Comparison of ENCODE assay signal across 16 cellular contexts in genomic region chr17:5819396-5819795, GRCh38.
"Had no signal": no experiment of that assay in that cellular context is flagged by ENCODE, and none has a peak within 500 bp of the region (broad histone marks: within the 10 kb centered on the region; RNA-seq: fewer than 3 reads in every experiment).

No MANE protein-coding gene starts in this region.

- H3K36me3 ChIP-seq: pancreas, tibial nerve had no signal

- H3K9me3 ChIP-seq: mucosa of descending colon, pancreas, testis, tibial nerve had no signal

- H3K4me2 ChIP-seq: hepatocyte had no signal

- H2AFZ ChIP-seq: hepatocyte had no signal

- H3K79me2 ChIP-seq: hepatocyte had no signal

- H3K27me3 ChIP-seq: hepatocyte, pancreas, testis, tibial nerve had no signal

- H3K27ac ChIP-seq: foreskin keratinocyte, hepatocyte, pancreas, testis, tibial nerve had no signal

- H3K4me1 ChIP-seq: foreskin keratinocyte, pancreas, testis, tibial nerve had no signal

- DNase-seq: effector memory CD8-positive, alpha-beta T cell; foreskin keratinocyte; kidney glomerular epithelial cell; mammary epithelial cell; mucosa of descending colon; naive thymus-derived CD8-positive, alpha-beta T cell; nucleus accumbens; pancreas; right cardiac atrium; stimulated activated CD4-positive, alpha-beta T cell treated with anti-CD3 and anti-CD28 coated beads, Interleukin-4, amount 100 ng/mL, for 24 hours; stimulated activated naive B cell treated with anti-CD40 and anti-IgM and Interleukin-4, amounts not matched to agents 10 μg/mL and 1 μg/mL and 100 μg/mL, for 72 hours; stimulated activated naive CD8-positive, alpha-beta T cell treated with anti-CD3 and anti-CD28 coated beads, Interleukin-15, amount 100 ng/mL, for 72 hours; testis had no signal

- H3K4me3 ChIP-seq: hepatocyte, mucosa of descending colon, pancreas, testis, tibial nerve had no signal

- ATAC-seq: effector memory CD8-positive, alpha-beta T cell; foreskin keratinocyte; left lobe of liver; mucosa of descending colon; naive thymus-derived CD8-positive, alpha-beta T cell; pancreas; right cardiac atrium; stimulated activated naive B cell treated with anti-CD40 and anti-IgM and Interleukin-4, amounts not matched to agents 10 μg/mL and 1 μg/mL and 100 μg/mL, for 72 hours; stimulated activated naive CD8-positive, alpha-beta T cell treated with anti-CD3 and anti-CD28 coated beads, Interleukin-15, amount 100 ng/mL, for 72 hours had no signal
